In genomic region chr15:29688981-29689723, GRCh38 we compare ENCODE assay signal across 1 cellular context.
TF ChIP-seq lines count a peak whose summit lies in the region.

No MANE protein-coding gene starts in this region.

TF ChIP-seq in A549, 52 proteins besides CTCF, POLR2A, EP300 and RAD21 (continued from another document):
- TF ChIP-seq PBX3 (IDR thresholded peaks at IDR 0.05) (no peak), CHD4 (IDR thresholded peaks at IDR 0.05; ENCODE audit: borderline replicate concordance) (no peak)
